In the genomic region with DNA sequence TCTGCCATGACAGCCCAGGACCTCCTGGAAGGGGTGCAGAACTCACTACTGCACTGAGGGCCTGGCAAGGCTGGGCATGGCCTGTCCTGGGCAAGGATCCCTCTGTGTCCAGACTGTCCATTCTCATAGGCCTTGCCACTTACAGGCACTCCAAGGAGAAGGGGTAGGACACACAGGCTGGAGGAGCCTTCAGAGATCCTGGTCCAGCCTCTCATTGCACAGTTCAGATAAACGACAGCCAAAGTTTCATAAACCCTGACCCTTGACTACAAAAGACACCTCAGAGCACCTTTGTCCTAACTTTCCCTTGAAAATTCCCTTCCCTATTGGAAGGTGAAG, we compare ENCODE assay signal across 19 cellular contexts. TPM values are rescaled to one million over a fixed set of nuclear protein-coding genes. Genes with fewer than 3 reads are reported as not detected.
"Had no signal": no experiment of that assay in that cellular context is flagged by ENCODE, and none has a peak within 500 bp of the region (broad histone marks: within the 10 kb centered on the region; RNA-seq: fewer than 3 reads in every experiment).

No MANE protein-coding gene starts in this region.

- H3K9me3 ChIP-seq: gastrocnemius medialis, mucosa of descending colon had no signal

- H3K9me3 Mint-ChIP-seq: activated naive CD8-positive, alpha-beta T cell treated with anti-CD3 and anti-CD28 coated beads, Interleukin-2, amount 10 ng/mL, durations not matched to agents 7 days and 5 days; activated T-helper 1 cell treated with anti-CD3 and anti-CD28 coated beads, Interleukin-12 subunit alpha, Interleukin-12 subunit beta, Interleukin-2, Interleukin-4 antibody, amounts not matched to agents 30 ng/mL and 10 ng/mL and 1 ng/mL, durations not matched to agents 14 hours and 24 hours and 36 hours; stimulated activated naive CD8-positive, alpha-beta T cell treated with anti-CD3 and anti-CD28 coated beads, Interleukin-15, Interleukin-2, amounts not matched to agents 100 ng/mL and 50 ng/mL, for 24 hours had no signal

- DNase-seq: activated CD4-positive, CD25-positive, alpha-beta regulatory T cell treated with anti-CD3 and anti-CD28 coated beads, Interleukin-2, amount 50 U/mL, for 72 hours; activated naive CD8-positive, alpha-beta T cell treated with anti-CD3 and anti-CD28 coated beads, Interleukin-2, amount 10 ng/mL, durations not matched to agents 7 days and 5 days; brain microvascular endothelial cell; cortex of kidney; effector CD8-positive, alpha-beta T cell; mucosa of descending colon; occipital lobe had no signal

- H3K27me3 Mint-ChIP-seq: progenitor cell of endocrine pancreas had no signal

- H3K27ac ChIP-seq: brain microvascular endothelial cell, gastrocnemius medialis had no signal

- H3K4me1 ChIP-seq: gastrocnemius medialis had no signal

- H3K4me3 Mint-ChIP-seq: activated naive CD8-positive, alpha-beta T cell treated with anti-CD3 and anti-CD28 coated beads, Interleukin-2, amount 10 ng/mL, durations not matched to agents 7 days and 5 days; activated T-helper 1 cell treated with anti-CD3 and anti-CD28 coated beads, Interleukin-12 subunit alpha, Interleukin-12 subunit beta, Interleukin-2, Interleukin-4 antibody, amounts not matched to agents 30 ng/mL and 10 ng/mL and 1 ng/mL, durations not matched to agents 14 hours and 24 hours and 36 hours; naive thymus-derived CD8-positive, alpha-beta T cell; stimulated activated naive CD8-positive, alpha-beta T cell treated with anti-CD3 and anti-CD28 coated beads, Interleukin-15, Interleukin-2, amounts not matched to agents 100 ng/mL and 50 ng/mL, for 24 hours had no signal

- H3K27ac Mint-ChIP-seq: activated naive CD8-positive, alpha-beta T cell treated with anti-CD3 and anti-CD28 coated beads, Interleukin-2, amount 10 ng/mL, durations not matched to agents 7 days and 5 days; activated T-helper 1 cell treated with anti-CD3 and anti-CD28 coated beads, Interleukin-12 subunit alpha, Interleukin-12 subunit beta, Interleukin-2, Interleukin-4 antibody, amounts not matched to agents 30 ng/mL and 10 ng/mL and 1 ng/mL, durations not matched to agents 14 hours and 24 hours and 36 hours; naive thymus-derived CD8-positive, alpha-beta T cell; progenitor cell of endocrine pancreas; stimulated activated naive CD8-positive, alpha-beta T cell treated with anti-CD3 and anti-CD28 coated beads, Interleukin-15, Interleukin-2, amounts not matched to agents 100 ng/mL and 50 ng/mL, for 24 hours had no signal

- FAIRE-seq: small intestine had no signal

- H3K4me1 Mint-ChIP-seq: activated naive CD8-positive, alpha-beta T cell treated with anti-CD3 and anti-CD28 coated beads, Interleukin-2, amount 10 ng/mL, durations not matched to agents 7 days and 5 days had no signal

- H3K4me3 ChIP-seq: gastrocnemius medialis, heart right ventricle, mucosa of descending colon had no signal

- ATAC-seq: naive thymus-derived CD8-positive, alpha-beta T cell had no signal

- H3K36me3 Mint-ChIP-seq: activated naive CD8-positive, alpha-beta T cell treated with anti-CD3 and anti-CD28 coated beads, Interleukin-2, amount 10 ng/mL, durations not matched to agents 7 days and 5 days had no signal

- H3K36me3 ChIP-seq: brain microvascular endothelial cell, gastrocnemius medialis, heart right ventricle had no signal

- H3K27me3 ChIP-seq: brain microvascular endothelial cell, gastrocnemius medialis had no signal

RNA-seq across cellular contexts. Expression of gene TGM3, which starts 19.6 kb away (rescaled TPM):
- total RNA-seq: activated CD8-positive, alpha-beta memory T cell treated with anti-CD3 and anti-CD28 coated beads for 36 hours; activated naive CD8-positive, alpha-beta T cell treated with anti-CD3 and anti-CD28 coated beads, Interleukin-2, amount 10 ng/mL, durations not matched to agents 7 days and 5 days; activated T-helper 1 cell treated with anti-CD3 and anti-CD28 coated beads, Interleukin-12 subunit alpha, Interleukin-12 subunit beta, Interleukin-2, Interleukin-4 antibody, amounts not matched to agents 30 ng/mL and 10 ng/mL and 1 ng/mL, durations not matched to agents 14 hours and 24 hours and 36 hours; gastrocnemius medialis; heart right ventricle; lung microvascular endothelial cell; naive thymus-derived CD8-positive, alpha-beta T cell; right cardiac atrium; T-helper 1 cell treated with Interleukin-12 subunit alpha and Interleukin-12 subunit beta and Interleukin-4 antibody, amounts not matched to agents 30 ng/mL and 1 ng/mL, for 36 hours; ureter had no signal
- polyA plus RNA-seq: naive thymus-derived CD8-positive, alpha-beta T cell had no signal
